ENCODE assay signal across 8 cellular contexts in genomic region chr18:20950827-20951226, GRCh38.
A peak's percentile ranks its signal among the peaks of the same experiment; 100 is the strongest.
DNase-seq lines count a peak whose midpoint lies in the region; ATAC-seq and TF ChIP-seq lines count a peak whose summit lies in the region.
"Not testable (repeated sequence)": the region's sequence is repeated elsewhere in the genome, so short reads cannot be mapped to it uniquely, and the experiment has no call there.

No MANE protein-coding gene starts in this region.

- not testable (repeated sequence) for DNase-seq in activated T-cell treated with anti-CD3 and anti-CD28 coated beads, Interleukin-2, amount 50 U/mL, for 24 hours; activated naive CD8-positive, alpha-beta T cell treated with anti-CD3 and anti-CD28 coated beads, Interleukin-2, amount 50 U/mL, for 24 hours; nephron progenitor cell

- peak; percentile 54 for ATAC-seq in GM18502 (IDR thresholded peaks at IDR 0.05; ENCODE audit: poor library complexity, unreplicated experiment)
- peak; percentile 56 for ATAC-seq in GM18907 (IDR thresholded peaks at IDR 0.05; ENCODE audit: unreplicated experiment)
- peak; percentile 66 for ATAC-seq in GM21529 (IDR thresholded peaks at IDR 0.05; ENCODE audit: unreplicated experiment)
- ATAC-seq in HG02884 (IDR thresholded peaks at IDR 0.05; ENCODE audit: unreplicated experiment) = peak; percentile 76
- ATAC-seq in HG03565 (IDR thresholded peaks at IDR 0.05; ENCODE audit: unreplicated experiment) = peak; percentile 70
- not testable (repeated sequence) for ATAC-seq in activated naive CD8-positive, alpha-beta T cell treated with anti-CD3 and anti-CD28 coated beads, Interleukin-2, amount 50 U/mL, for 24 hours

- H3K27me3 Mint-ChIP-seq in activated T-cell treated with anti-CD3 and anti-CD28 coated beads, Interleukin-2, amount 50 U/mL, for 24 hours; activated naive CD8-positive, alpha-beta T cell treated with anti-CD3 and anti-CD28 coated beads, Interleukin-2, amount 50 U/mL, for 24 hours; nephron progenitor cell (ENCODE audit: low read depth, poor library complexity): not testable (repeated sequence)

- H3K36me3 Mint-ChIP-seq in activated T-cell treated with anti-CD3 and anti-CD28 coated beads, Interleukin-2, amount 50 U/mL, for 24 hours (ENCODE audit: low read depth) = peaks cover 36% of the 10 kb centered on the region
- H3K36me3 Mint-ChIP-seq in activated naive CD8-positive, alpha-beta T cell treated with anti-CD3 and anti-CD28 coated beads, Interleukin-2, amount 50 U/mL, for 24 hours (ENCODE audit: low read depth) = not testable (repeated sequence)
- H3K36me3 Mint-ChIP-seq in nephron progenitor cell (ENCODE audit: low read depth) = peaks cover 12% of the 10 kb centered on the region

- not testable (repeated sequence) for H3K9me3 Mint-ChIP-seq in activated T-cell treated with anti-CD3 and anti-CD28 coated beads, Interleukin-2, amount 50 U/mL, for 24 hours; activated naive CD8-positive, alpha-beta T cell treated with anti-CD3 and anti-CD28 coated beads, Interleukin-2, amount 50 U/mL, for 24 hours; nephron progenitor cell

- H3K27ac Mint-ChIP-seq in activated T-cell treated with anti-CD3 and anti-CD28 coated beads, Interleukin-2, amount 50 U/mL, for 24 hours = peak overlapping the region; percentile 90
- peak overlapping the region; percentile 11 for H3K27ac Mint-ChIP-seq in activated naive CD8-positive, alpha-beta T cell treated with anti-CD3 and anti-CD28 coated beads, Interleukin-2, amount 50 U/mL, for 24 hours
- peak overlapping the region; percentile 58 for H3K27ac Mint-ChIP-seq in nephron progenitor cell

- TF ChIP-seq CTCF in nephron progenitor cell (IDR thresholded peaks at IDR 0.05) = not testable (repeated sequence)

- not testable (repeated sequence) for H3K4me1 Mint-ChIP-seq in activated T-cell treated with anti-CD3 and anti-CD28 coated beads, Interleukin-2, amount 50 U/mL, for 24 hours (ENCODE audit: low read depth); activated naive CD8-positive, alpha-beta T cell treated with anti-CD3 and anti-CD28 coated beads, Interleukin-2, amount 50 U/mL, for 24 hours; nephron progenitor cell

- H3K4me3 Mint-ChIP-seq in activated T-cell treated with anti-CD3 and anti-CD28 coated beads, Interleukin-2, amount 50 U/mL, for 24 hours; activated naive CD8-positive, alpha-beta T cell treated with anti-CD3 and anti-CD28 coated beads, Interleukin-2, amount 50 U/mL, for 24 hours; nephron progenitor cell: not testable (repeated sequence)

Comparison
In these comparisons a context has a peak if more than half of its experiments do, and no peak if none do; other contexts are left out.
1. H3K27ac Mint-ChIP-seq: peak in every context shown above with its lines; median percentile 90 in activated T-cell treated with anti-CD3 and anti-CD28 coated beads, Interleukin-2, amount 50 U/mL, for 24 hours; 58 in nephron progenitor cell; 11 in activated naive CD8-positive, alpha-beta T cell treated with anti-CD3 and anti-CD28 coated beads, Interleukin-2, amount 50 U/mL, for 24 hours.